8 cellular contexts compared by ENCODE assay signal in the genomic region with DNA sequence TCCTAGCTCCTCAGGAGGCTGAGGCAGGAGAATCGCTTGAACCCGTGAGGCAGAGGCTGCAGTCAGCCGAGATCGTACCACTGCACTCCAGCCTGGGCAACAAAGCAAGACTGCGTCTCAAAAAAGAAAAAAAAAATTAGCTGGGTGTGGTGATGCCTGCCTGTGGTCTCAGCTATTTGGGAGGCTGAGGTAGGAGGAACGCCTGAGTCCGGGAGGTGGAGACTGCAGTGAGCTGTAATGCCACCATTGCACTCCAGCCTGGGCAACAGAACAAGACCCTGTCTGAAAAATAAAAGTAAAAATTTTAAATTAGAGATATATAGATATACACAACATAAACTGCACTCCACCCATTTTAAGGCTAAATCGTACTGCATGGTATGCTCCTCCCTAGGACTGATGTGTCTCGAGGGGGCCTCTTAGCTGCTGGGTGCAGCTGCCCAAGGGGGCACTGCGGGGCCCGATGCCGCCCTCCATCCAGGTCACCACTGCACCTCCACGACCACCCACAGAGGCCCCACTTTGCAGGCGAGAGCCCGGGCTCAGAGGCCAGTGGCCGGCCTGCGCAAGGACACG. TPM values are rescaled to one million over a fixed set of nuclear protein-coding genes. Genes with fewer than 3 reads are reported as not detected.
A peak's percentile ranks its signal among the peaks of the same experiment; 100 is the strongest.
DNase-seq lines count a peak whose midpoint lies in the region; ATAC-seq and TF ChIP-seq lines count a peak whose summit lies in the region.

No MANE protein-coding gene starts in this region.

- 39% methylated on average over 18 of the region's 18 CpGs for WGBS in liver

- no peaks in the 10 kb centered on the region for H3K27me3 ChIP-seq in BLaER1 treated with 17β-estradiol and CSF1 and Interleukin-3, amounts not matched to agents 10 nM and 100 nM
- H3K27me3 ChIP-seq in GM23338 (ENCODE audit: insufficient read depth) (peaks cover 9% of the 10 kb centered on the region), liver (ENCODE audit: control insufficient read depth in 4 of 4, insufficient read depth in 4 of 4, low read length in 3 of 4) (no peaks in the 10 kb centered on the region)

- H3K9me3 Mint-ChIP-seq in GM23338 (peaks cover 31% of the 10 kb centered on the region), type B pancreatic cell (no peaks in the 10 kb centered on the region)
- H3K9me3 Mint-ChIP-seq in activated naive CD4-positive, alpha-beta T cell treated with anti-CD3 and anti-CD28 coated beads, Interleukin-2, amount 50 U/mL, for 72 hours: no peaks in the 10 kb centered on the region

- DNase-seq in GM23338 (ENCODE audit: low spot score) (no peak), type B pancreatic cell (ENCODE audit: extremely low spot score, unreplicated experiment) (no peak), amniotic stem cell (lab: John Stamatoyannopoulos, UW) (no peak), pons (ENCODE audit: low spot score) (no peak), NCI-H69 (lab: John Stamatoyannopoulos, UW) (no peak)
- no peak for DNase-seq in activated naive CD4-positive, alpha-beta T cell treated with anti-CD3 and anti-CD28 coated beads, Interleukin-2, amount 50 U/mL, for 72 hours (ENCODE audit: low spot score in 2 of 2)

- no peaks in the 10 kb centered on the region for H3K79me2 ChIP-seq in GM23338 (replicated peaks; ENCODE audit: insufficient read depth)

- peak overlapping the region in 9 of 11 experiments; percentile 49 to 96 (median 94); a peak in 11 of 22 replicates for H3K27ac ChIP-seq in BLaER1 treated with 17β-estradiol and CSF1 and Interleukin-3, amounts not matched to agents 10 nM and 100 nM
- H3K27ac ChIP-seq in GM23338 (ENCODE audit: low read depth) (no peak overlapping the region), liver (ENCODE audit: low read depth in 1 of 2, low read length in 2 of 2) (peak overlapping the region; percentile 89 to 98)

- H3K27ac Mint-ChIP-seq in GM23338 (no peak overlapping the region), type B pancreatic cell (no peak overlapping the region)
- peak overlapping the region; percentile 36 to 93 for H3K27ac Mint-ChIP-seq in activated naive CD4-positive, alpha-beta T cell treated with anti-CD3 and anti-CD28 coated beads, Interleukin-2, amount 50 U/mL, for 72 hours

- H3K4me1 ChIP-seq in BLaER1 treated with 17β-estradiol and CSF1 and Interleukin-3, amounts not matched to agents 10 nM and 100 nM: peaks cover 9 to 17% (median 15%) of the 10 kb centered on the region in 10 experiments; a peak in 19 of 20 replicates
- H3K4me1 ChIP-seq in GM23338 (ENCODE audit: insufficient read depth) (no peaks in the 10 kb centered on the region), liver (ENCODE audit: control insufficient read depth in 4 of 4, insufficient read depth in 4 of 4, low read length in 3 of 4) (peaks cover 0 to 10% (median 2%) of the 10 kb centered on the region in 4 donors)

- H3K4me3 ChIP-seq in BLaER1 treated with 17β-estradiol and CSF1 and Interleukin-3, amounts not matched to agents 10 nM and 100 nM: peak overlapping the region; percentile 61 to 83 (median 72)
- H3K4me3 ChIP-seq in GM23338 (peak overlapping the region; percentile 62), liver (ENCODE audit: low read depth in 1 of 3, low read length in 3 of 3) (peak overlapping the region; percentile 41 to 81 (median 46))

- no peak; the same call in 2 of the 3 replicates for ATAC-seq in GM23338
- no peak for ATAC-seq in activated naive CD4-positive, alpha-beta T cell treated with anti-CD3 and anti-CD28 coated beads, Interleukin-2, amount 50 U/mL, for 72 hours

- peak overlapping the region; percentile 59 to 93 (median 90); a peak in 21 of 22 replicates for H3K9ac ChIP-seq in BLaER1 treated with 17β-estradiol and CSF1 and Interleukin-3, amounts not matched to agents 10 nM and 100 nM
- peak overlapping the region in 1 of 2 donors; percentile 5 for H3K9ac ChIP-seq in liver (ENCODE audit: low read depth in 1 of 2, low read length in 2 of 2)

- no peaks in the 10 kb centered on the region for H3K36me3 ChIP-seq in BLaER1 treated with 17β-estradiol and CSF1 and Interleukin-3, amounts not matched to agents 10 nM and 100 nM
- no peaks in the 10 kb centered on the region for H3K36me3 ChIP-seq in GM23338 (ENCODE audit: insufficient read depth)
- H3K36me3 ChIP-seq in liver (ENCODE audit: control insufficient read depth in 4 of 4, insufficient read depth in 3 of 4, low read depth in 1 of 4, low read length in 3 of 4): no peaks in the 10 kb centered on the region

- H3K27me3 Mint-ChIP-seq in GM23338 (ENCODE audit: insufficient read depth, low read depth, poor library complexity) (peaks cover 10% of the 10 kb centered on the region), type B pancreatic cell (no peaks in the 10 kb centered on the region)

- no peaks in the 10 kb centered on the region for H4K20me1 ChIP-seq in BLaER1 treated with 17β-estradiol and CSF1 and Interleukin-3, amounts not matched to agents 10 nM and 100 nM
- H4K20me1 ChIP-seq in GM23338 (replicated peaks; ENCODE audit: insufficient read depth): no peaks in the 10 kb centered on the region

- H3K4me2 ChIP-seq in BLaER1 treated with 17β-estradiol and CSF1 and Interleukin-3, amounts not matched to agents 10 nM and 100 nM: peak overlapping the region; percentile 73 to 93 (median 85)
- H3K4me2 ChIP-seq in GM23338: peak overlapping the region; percentile 81

- H3K36me3 Mint-ChIP-seq in GM23338 (ENCODE audit: low read depth) (peaks cover 10% of the 10 kb centered on the region), type B pancreatic cell (no peaks in the 10 kb centered on the region)
- peaks cover 6 to 8% of the 10 kb centered on the region in 2 donors for H3K36me3 Mint-ChIP-seq in activated naive CD4-positive, alpha-beta T cell treated with anti-CD3 and anti-CD28 coated beads, Interleukin-2, amount 50 U/mL, for 72 hours

- H2AFZ ChIP-seq in GM23338: peak overlapping the region; percentile 90; the same call in 1 of the 2 replicates

- H3K9me3 ChIP-seq in BLaER1 treated with 17β-estradiol and CSF1 and Interleukin-3, amounts not matched to agents 10 nM and 100 nM (replicated peaks in 1 of 11): peaks cover 0 to 9% (median under 1%) of the 10 kb centered on the region in 11 experiments; a peak in 9 of 22 replicates
- H3K9me3 ChIP-seq in liver (ENCODE audit: control insufficient read depth in 4 of 4, low read length in 3 of 4): no peaks in the 10 kb centered on the region

- H3K9me2 ChIP-seq in GM23338 (ENCODE audit: insufficient read depth): peaks cover 7% of the 10 kb centered on the region

- H3F3A ChIP-seq in GM23338 (replicated peaks; ENCODE audit: low read depth): no peaks in the 10 kb centered on the region

- no peak for TF ChIP-seq RAD21 in liver (IDR thresholded peaks at IDR 0.05)

- TF ChIP-seq CTCF in GM23338 (conservative IDR thresholded peaks at IDR 0.05; ENCODE audit: low read depth in 2 of 2) (0 out of 4 replicates have a peak, but pooled peaks of 1 of the 2 experiments have one; percentile 2), liver (IDR thresholded peaks at IDR 0.05; ENCODE audit: low read depth, low read length, missing input control) (no peak), type B pancreatic cell (conservative IDR thresholded peaks at IDR 0.05) (peak; percentile 55)

- peak overlapping the region; percentile 50; the same call in 2 of the 3 replicates for H3K4me3 Mint-ChIP-seq in GM23338
- H3K4me3 Mint-ChIP-seq in type B pancreatic cell: peak overlapping the region; percentile 80

- H3K4me1 Mint-ChIP-seq in GM23338 (no peaks in the 10 kb centered on the region; the same call in 2 of the 3 replicates), type B pancreatic cell (ENCODE audit: unreplicated experiment) (peaks cover 12% of the 10 kb centered on the region)

TF ChIP-seq in GM23338, 12 proteins besides CTCF, POLR2A, EP300 and RAD21 (continues in another document):
- TF ChIP-seq STAT1 (IDR thresholded peaks at IDR 0.05; ENCODE audit: unreplicated experiment) (no peak), POLR2AphosphoS5 (IDR thresholded peaks at IDR 0.05; ENCODE audit: low read depth) (peak; percentile 69; the same call in 1 of the 2 replicates), ZNF331 (CRISPR knock-in tag; IDR thresholded peaks at IDR 0.05; ENCODE audit: low read depth) (no peak)

TF ChIP-seq in liver, 16 proteins besides CTCF, POLR2A, EP300 and RAD21 (continues in another document):
- TF ChIP-seq RXRA (IDR thresholded peaks at IDR 0.05): no peak
- no peak for TF ChIP-seq NR2F2 (IDR thresholded peaks at IDR 0.05)
- TF ChIP-seq GABPA (IDR thresholded peaks at IDR 0.05 in 1 of 2, conservative IDR thresholded peaks at IDR 0.05 in 1 of 2): no peak
- no peak for TF ChIP-seq SP1 (IDR thresholded peaks at IDR 0.05)
- TF ChIP-seq, protein P1, sequence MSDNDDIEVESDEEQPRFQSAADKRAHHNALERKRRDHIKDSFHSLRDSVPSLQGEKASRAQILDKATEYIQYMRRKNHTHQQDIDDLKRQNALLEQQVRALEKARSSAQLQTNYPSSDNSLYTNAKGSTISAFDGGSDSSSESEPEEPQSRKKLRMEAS (IDR thresholded peaks at IDR 0.05): no peak
- TF ChIP-seq HNF4G (IDR thresholded peaks at IDR 0.05): no peak
- TF ChIP-seq YY1 (IDR thresholded peaks at IDR 0.05): no peak
- TF ChIP-seq HNF4A (conservative IDR thresholded peaks at IDR 0.05): no peak
- TF ChIP-seq FOXA2 (IDR thresholded peaks at IDR 0.05): no peak
- TF ChIP-seq, protein P2, sequence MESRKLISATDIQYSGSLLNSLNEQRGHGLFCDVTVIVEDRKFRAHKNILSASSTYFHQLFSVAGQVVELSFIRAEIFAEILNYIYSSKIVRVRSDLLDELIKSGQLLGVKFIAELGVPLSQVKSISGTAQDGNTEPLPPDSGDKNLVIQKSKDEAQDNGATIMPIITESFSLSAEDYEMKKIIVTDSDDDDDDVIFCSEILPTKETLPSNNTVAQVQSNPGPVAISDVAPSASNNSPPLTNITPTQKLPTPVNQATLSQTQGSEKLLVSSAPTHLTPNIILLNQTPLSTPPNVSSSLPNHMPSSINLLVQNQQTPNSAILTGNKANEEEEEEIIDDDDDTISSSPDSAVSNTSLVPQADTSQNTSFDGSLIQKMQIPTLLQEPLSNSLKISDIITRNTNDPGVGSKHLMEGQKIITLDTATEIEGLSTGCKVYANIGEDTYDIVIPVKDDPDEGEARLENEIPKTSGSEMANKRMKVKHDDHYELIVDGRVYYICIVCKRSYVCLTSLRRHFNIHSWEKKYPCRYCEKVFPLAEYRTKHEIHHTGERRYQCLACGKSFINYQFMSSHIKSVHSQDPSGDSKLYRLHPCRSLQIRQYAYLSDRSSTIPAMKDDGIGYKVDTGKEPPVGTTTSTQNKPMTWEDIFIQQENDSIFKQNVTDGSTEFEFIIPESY (IDR thresholded peaks at IDR 0.05): no peak
- TF ChIP-seq EGR1 (IDR thresholded peaks at IDR 0.05; ENCODE audit: low read depth in 2 of 2): no peak
- no peak for TF ChIP-seq FOXA1 (IDR thresholded peaks at IDR 0.05)
- no peak for TF ChIP-seq TAF1 (conservative IDR thresholded peaks at IDR 0.05)

RNA-seq across cellular contexts. Expression of a gene that starts 40.9 kb away (rescaled TPM):
- 12.7 and 13.9 TPM in 2 replicates for total RNA-seq in GM23338 (2014; rRNA removed; shearing (Covaris generic))
- polyA plus RNA-seq in GM23338 (2016; fragmentation: Nextera tagmentation; extraction: Ambion mirVana) (2.0 and 2.3 TPM in 2 replicates), liver (1 to 10 TPM; 1.2 to 1.3 TPM)
- 10 to 100 TPM; 37.1 to 40.5 TPM for total RNA-seq in activated naive CD4-positive, alpha-beta T cell treated with anti-CD3 and anti-CD28 coated beads, Interleukin-2, amount 50 U/mL, for 72 hours
- total RNA-seq in liver (1 to 10 TPM; 7.5 to 8.5 TPM), type B pancreatic cell (ENCODE audit: low replicate concordance) (55.1 and 55.2 TPM in 2 replicates)

Comparison
In these comparisons a context has a peak if more than half of its experiments do, and no peak if none do; other contexts are left out.
1. H3K27ac Mint-ChIP-seq: peak in activated naive CD4-positive, alpha-beta T cell treated with anti-CD3 and anti-CD28 coated beads, Interleukin-2, amount 50 U/mL, for 72 hours (2 of 2); none in GM23338 (single experiment) and type B pancreatic cell (single experiment).
2. Peak in every context shown above with its lines, with median percentiles within 50 percentile points of each other: H3K4me3 ChIP-seq.